ENCODE assay signal across 20 cellular contexts in genomic region chr9:114474425-114474824, GRCh38. TPM values are rescaled to one million over a fixed set of nuclear protein-coding genes. Genes with fewer than 3 reads are reported as not detected.
A peak's percentile ranks its signal among the peaks of the same experiment; 100 is the strongest.
DNase-seq lines count a peak whose midpoint lies in the region; ATAC-seq, FAIRE-seq and TF ChIP-seq lines count a peak whose summit lies in the region.
"Had no signal": no experiment of that assay in that cellular context is flagged by ENCODE, and none has a peak within 500 bp of the region (broad histone marks: within the 10 kb centered on the region; RNA-seq: fewer than 3 reads in every experiment).

No MANE protein-coding gene starts in this region.

- POLR2A ChIA-PET in A549 (lab: Yijun Ruan, JAX) = no interaction called here

- no peaks in the 10 kb centered on the region for H3K9me3 ChIP-seq in A549
- no peaks in the 10 kb centered on the region for H3K9me3 ChIP-seq in CD4-positive, CD25-positive, alpha-beta regulatory T cell (ENCODE audit: control insufficient read depth in 2 of 2, low read length in 2 of 2)
- H3K9me3 ChIP-seq in adrenal gland (replicated peaks in 1 of 3) = no peaks in the 10 kb centered on the region

- peak overlapping the region in 2 of 3 donors; percentile 67 to 74 for H3K27ac Mint-ChIP-seq in CD4-positive, CD25-positive, alpha-beta regulatory T cell
- peak overlapping the region; percentile 3 for H3K27ac Mint-ChIP-seq in neural crest cell (ENCODE audit: unreplicated experiment)
- H3K27ac Mint-ChIP-seq: HFFc6 had no signal

- intact Hi-C loops in adrenal gland (cut with DNase I) = no loop called here

- H3K4me2 ChIP-seq in A549 = no peak overlapping the region

- TF ChIP-seq EP300 in A549 (IDR thresholded peaks at IDR 0.05) = no peak

- FAIRE-seq in A549 (lab: Jason Lieb, UNC) = no peak
- FAIRE-seq: A204.1, GM12892, GM18507, H54 had no signal

- H3K4me1 ChIP-seq in A549 = no peaks in the 10 kb centered on the region
- peaks cover 7% of the 10 kb centered on the region for H3K4me1 ChIP-seq in CD4-positive, CD25-positive, alpha-beta regulatory T cell (ENCODE audit: control insufficient read depth, insufficient read depth, low read length, poor library complexity, severe bottlenecking)
- peaks cover 38 to 64% of the 10 kb centered on the region in 2 donors for H3K4me1 ChIP-seq in adrenal gland (replicated peaks in 1 of 2)

- WGBS in A549 (ENCODE audit: missing lambda C conversion rate) = 78% methylated on average over 1 of the region's 1 CpG
- WGBS in adrenal gland, 4 donors = 77 to 83% (median 82%) methylated on average over 1 of the region's 1 CpG

- peaks cover 0 to 2% (median 0%) of the 10 kb centered on the region in 7 donors for H3K9me3 Mint-ChIP-seq in CD4-positive, CD25-positive, alpha-beta regulatory T cell
- H3K9me3 Mint-ChIP-seq in neural crest cell = peaks cover 2% of the 10 kb centered on the region

- H3K36me3 ChIP-seq in CD4-positive, CD25-positive, alpha-beta regulatory T cell (ENCODE audit: control insufficient read depth, insufficient read depth, low read length) = no peaks in the 10 kb centered on the region
- peaks cover 0 to 7% of the 10 kb centered on the region in 2 donors for H3K36me3 ChIP-seq in adrenal gland (replicated peaks in 1 of 2)

- CTCF ChIA-PET in A549 (lab: Yijun Ruan, JAX) = interaction anchor here (0.8 to 7.1 kb wide), 6 partner anchors 12 to 179 kb away, joined by 3 to 56 read pairs (median 4); no protein-coding TSS in a partner anchor

- in situ Hi-C loops in KBM-7 (cut with MboI; ENCODE audit: low pct_unique_long_range_greater_than_20kb, low sequenced_read_pairs) = no loop called here

- H3K4me3 Mint-ChIP-seq in CD4-positive, CD25-positive, alpha-beta regulatory T cell = no peak overlapping the region
- no peak overlapping the region for H3K4me3 Mint-ChIP-seq in neural crest cell
- H3K4me3 Mint-ChIP-seq: CD4-positive, alpha-beta memory T cell; HFFc6 had no signal

- DNase-seq in A549 (ENCODE audit: low read depth in 1 of 2, low spot score in 1 of 2) (no peak), adrenal gland (peak in 1 of 7 donors; percentile 24), neural crest cell (ENCODE audit: low read depth, low spot score) (no peak), T-helper 2 cell (no peak), NCI-H226 (no peak), KBM-7 (no peak)
- DNase-seq in CD4-positive, CD25-positive, alpha-beta regulatory T cell = no peak
- DNase-seq: AML-193; CD4-positive, alpha-beta memory T cell; DMS153; DMS79; GDM1; GM23248; HCEC 1CT; HFFc6 had no signal

- no peaks in the 10 kb centered on the region for H3K27me3 Mint-ChIP-seq in CD4-positive, CD25-positive, alpha-beta regulatory T cell
- no peaks in the 10 kb centered on the region for H3K27me3 Mint-ChIP-seq in neural crest cell (ENCODE audit: low read depth)
- H3K27me3 Mint-ChIP-seq: CD4-positive, alpha-beta memory T cell had no signal

- no peak for ATAC-seq in A549
- no peak for ATAC-seq in CD4-positive, CD25-positive, alpha-beta regulatory T cell (ENCODE audit: low read depth in 2 of 2)

- H3K27ac ChIP-seq in A549 (no peak overlapping the region), adrenal gland (peak overlapping the region in 3 of 5 donors; percentile 20 to 83 (median 76))
- H3K27ac ChIP-seq in CD4-positive, CD25-positive, alpha-beta regulatory T cell (ENCODE audit: insufficient read depth, low read length, poor library complexity, severe bottlenecking) = no peak overlapping the region
- H3K27ac ChIP-seq: C4-2B, GM23248 had no signal

- H3K4me1 Mint-ChIP-seq in CD4-positive, CD25-positive, alpha-beta regulatory T cell = peaks cover 0 to 16% (median 3%) of the 10 kb centered on the region in 4 donors
- no peaks in the 10 kb centered on the region for H3K4me1 Mint-ChIP-seq in neural crest cell

- H3K36me3 Mint-ChIP-seq in CD4-positive, CD25-positive, alpha-beta regulatory T cell = peaks cover 18% of the 10 kb centered on the region
- H3K36me3 Mint-ChIP-seq in neural crest cell (ENCODE audit: low read depth) = no peaks in the 10 kb centered on the region

- H3K27me3 ChIP-seq in CD4-positive, CD25-positive, alpha-beta regulatory T cell (ENCODE audit: control insufficient read depth, insufficient read depth, low read length) = no peaks in the 10 kb centered on the region
- no peaks in the 10 kb centered on the region for H3K27me3 ChIP-seq in adrenal gland

- no peak for TF ChIP-seq POLR2A in A549 (IDR thresholded peaks at IDR 0.05; ENCODE audit: low read length)
- no peak for TF ChIP-seq POLR2A in adrenal gland (IDR thresholded peaks at IDR 0.05)

- TF ChIP-seq CTCF in A549 (IDR thresholded peaks at IDR 0.05) (no peak), adrenal gland (IDR thresholded peaks at IDR 0.05) (no peak), neural crest cell (conservative IDR thresholded peaks at IDR 0.05) (no peak)

- H3K4me3 ChIP-seq in A549 = no peak overlapping the region
- no peak overlapping the region for H3K4me3 ChIP-seq in CD4-positive, CD25-positive, alpha-beta regulatory T cell (ENCODE audit: low read depth, low read length)
- H3K4me3 ChIP-seq in adrenal gland = no peak overlapping the region
- H3K4me3 ChIP-seq: GM23248 had no signal

- no peak for TF ChIP-seq RAD21 in A549 (conservative IDR thresholded peaks at IDR 0.05 in 1 of 2, IDR thresholded peaks at IDR 0.05 in 1 of 2)

TF ChIP-seq in A549, 52 proteins besides CTCF, POLR2A, EP300 and RAD21:
- TF ChIP-seq MAX (IDR thresholded peaks at IDR 0.05) = no peak
- no peak for TF ChIP-seq HOXB13 (CRISPR knock-in tag; IDR thresholded peaks at IDR 0.05; ENCODE audit: low read depth)
- peak; percentile 13 for TF ChIP-seq ZFP36 (IDR thresholded peaks at IDR 0.05; ENCODE audit: borderline replicate concordance, partially characterized antibody)
- no peak for TF ChIP-seq BCL3 (IDR thresholded peaks at IDR 0.05)

RNA-seq across cellular contexts. Expression of gene WHRN, which starts 30.8 kb away (rescaled TPM):
- polyA plus RNA-seq in A549 (2011; rRNA removed) (1.2 and 1.5 TPM in 2 replicates), A549 (2017; fragmentation: RNase III; extraction: RNeasy Plus Mini Kit Qiagen cat#74134 plus additional on column Dnase treatment) (2.7 to 3.2 TPM (median 2.9 TPM) in 3 replicates), adrenal gland (100 to 1,000 TPM in 2 of 3 donors, 10 to 100 TPM in 1; 34.8 to 359 (median 247) TPM)
- polyA plus RNA-seq in A549 (2012; cell fraction: cytosol; rRNA removed) = 2.1 and 3.1 TPM in 2 replicates
- polyA plus RNA-seq in A549 (2012; cell fraction: nucleus; rRNA removed) = 12.6 and 13.9 TPM in 2 replicates
- polyA minus RNA-seq in A549 (2011; rRNA and poly(A)+ RNA removed) = 1.3 and 2.1 TPM in 2 replicates
- 24.2 TPM for total RNA-seq in CD4-positive, CD25-positive, alpha-beta regulatory T cell
- polyA plus RNA-seq in CD4-positive, CD25-positive, alpha-beta regulatory T cell = 1 to 10 TPM in 3 of 4 donors, under 1 TPM in 1; 1.00 to 1.5 (median 1.4) TPM
- total RNA-seq in adrenal gland (100 to 1,000 TPM in 4 of 8 donors, 10 to 100 TPM in 4; 67.2 to 154 (median 96.4) TPM), neural crest cell (8.9 and 9.5 TPM in 2 replicates)

Comparison
In these comparisons a context has a peak if more than half of its experiments do, and no peak if none do; other contexts are left out.
1. H3K27ac ChIP-seq: peak in adrenal gland (3 of 5); none in A549 (0 of 2) and CD4-positive, CD25-positive, alpha-beta regulatory T cell (single experiment).